8 cellular contexts compared by ENCODE assay signal in genomic region chr9:137421838-137422667, GRCh38. TPM values are rescaled to one million over a fixed set of nuclear protein-coding genes. Genes with fewer than 3 reads are reported as not detected.
DNase-seq lines count a peak whose midpoint lies in the region; ATAC-seq and TF ChIP-seq lines count a peak whose summit lies in the region.

No MANE protein-coding gene starts in this region.

- ATAC-seq in CD4-positive, alpha-beta T cell (ENCODE audit: poor library complexity), result no peak
- no peak for ATAC-seq in HG02970 (IDR thresholded peaks at IDR 0.05; ENCODE audit: low FRiP score, unreplicated experiment)

- peaks cover 18% of the 10 kb centered on the region for H3K4me1 Mint-ChIP-seq in CD4-positive, alpha-beta T cell (ENCODE audit: low read depth)
- peaks cover 27% of the 10 kb centered on the region for H3K4me1 Mint-ChIP-seq in nephron progenitor cell

- TF ChIP-seq CTCF in CD4-positive, alpha-beta T cell (IDR thresholded peaks at IDR 0.05), result no peak
- TF ChIP-seq CTCF in NB4 (IDR thresholded peaks at IDR 0.05; ENCODE audit: low read depth, low read length) (no peak), nephron progenitor cell (IDR thresholded peaks at IDR 0.05) (no peak)

- no peaks in the 10 kb centered on the region for H3K9me3 ChIP-seq in CD4-positive, alpha-beta T cell (ENCODE audit: control insufficient read depth, low read length)

- POLR2A ChIA-PET in CD4-positive, alpha-beta T cell (lab: Charles Lee), result interaction anchor here (1.1 to 2.9 kb wide), 11 partner anchors 10 to 335 kb away, joined by 3 to 18 read pairs (median 7); partner anchors contain the start of genes MAN1B1, NELFB, NRARP and NSMF

- peak overlapping the region; percentile 69 for H3K27ac Mint-ChIP-seq in CD4-positive, alpha-beta T cell
- H3K27ac Mint-ChIP-seq in nephron progenitor cell, result no peak overlapping the region

- intact Hi-C loops in CD4-positive, alpha-beta T cell (cut with DNase I, micrococcal nuclease), result loop anchor here (2.0 to 5.0 kb wide), 4 partner anchors 37 to 185 kb away; partner anchors contain the start of genes ARRDC1 (in 1 of the 2), DPH7 (in 1 of the 2) and NSMF (in 1 of the 2)

- H3K4me3 ChIP-seq in NB4 (ENCODE audit: low read depth, low read length), result peak overlapping the region; percentile 81

- no peaks in the 10 kb centered on the region for H3K27me3 ChIP-seq in CD4-positive, alpha-beta T cell (ENCODE audit: control insufficient read depth, insufficient read depth, low read length)

- DNase-seq in CD4-positive, alpha-beta T cell, result no peak
- DNase-seq in NB4 (ENCODE audit: low read depth), result no peak
- peak; percentile 28 for DNase-seq in dermis blood vessel endothelial cell
- no peak for DNase-seq in nephron progenitor cell
- DNase-seq in EL, result no peak
- DNase-seq in cortex of kidney (lab: John Stamatoyannopoulos, UW), result no peak
- DNase-seq in stimulated activated CD4-positive, alpha-beta T cell treated with anti-CD3 and anti-CD28 coated beads, Interleukin-4, amount 100 ng/mL, for 1 hour, result no peak

- no peaks in the 10 kb centered on the region for H3K9me3 Mint-ChIP-seq in CD4-positive, alpha-beta T cell
- no peaks in the 10 kb centered on the region for H3K9me3 Mint-ChIP-seq in nephron progenitor cell

- H3K27ac ChIP-seq in CD4-positive, alpha-beta T cell (ENCODE audit: low read depth, low read length), result no peak overlapping the region

- peak overlapping the region; percentile 91 for H3K4me3 Mint-ChIP-seq in CD4-positive, alpha-beta T cell
- H3K4me3 Mint-ChIP-seq in nephron progenitor cell, result peak overlapping the region; percentile 93

- CTCF ChIA-PET in CD4-positive, alpha-beta T cell (lab: Charles Lee), result interaction anchor here (1.0 to 2.3 kb wide), 2 partner anchors 23 to 130 kb away, joined by 3 to 12 read pairs; partner anchors contain the start of gene MRPL41

- no peak for TF ChIP-seq POLR2A in NB4 (IDR thresholded peaks at IDR 0.05; ENCODE audit: extremely low read depth, insufficient read length)

- no peaks in the 10 kb centered on the region for H3K36me3 Mint-ChIP-seq in CD4-positive, alpha-beta T cell (ENCODE audit: low read depth)
- H3K36me3 Mint-ChIP-seq in nephron progenitor cell (ENCODE audit: low read depth), result no peaks in the 10 kb centered on the region

- no peaks in the 10 kb centered on the region for H3K27me3 Mint-ChIP-seq in CD4-positive, alpha-beta T cell
- H3K27me3 Mint-ChIP-seq in nephron progenitor cell (ENCODE audit: low read depth, poor library complexity), result peaks cover 18% of the 10 kb centered on the region

RNA-seq across cellular contexts. Expression of gene EXD3, which starts 0.9 kb away (rescaled TPM):
- total RNA-seq in CD4-positive, alpha-beta T cell, result 10 to 100 TPM; 14.9 to 16.9 TPM
- total RNA-seq in dermis blood vessel endothelial cell, result 32.9 and 43.1 TPM in 2 replicates

RNA-seq across cellular contexts. Expression of gene NOXA1, which starts 1.1 kb away (rescaled TPM):
- total RNA-seq in CD4-positive, alpha-beta T cell, result 1 to 10 TPM; 6.7 to 7.7 TPM
- 1.5 and 2.6 TPM in 2 replicates for total RNA-seq in dermis blood vessel endothelial cell

RNA-seq across cellular contexts. Expression of gene ENTPD8, which starts 19.1 kb away (rescaled TPM):
- total RNA-seq in CD4-positive, alpha-beta T cell, result not detected
- 0.23 and 0.34 TPM in 2 replicates for total RNA-seq in dermis blood vessel endothelial cell

RNA-seq across cellular contexts. Expression of gene NSMF, which starts 37.1 kb away (rescaled TPM):
- 100 to 1,000 TPM; 104 to 109 TPM for total RNA-seq in CD4-positive, alpha-beta T cell
- 32.7 and 32.8 TPM in 2 replicates for total RNA-seq in dermis blood vessel endothelial cell
